In the genomic region with DNA sequence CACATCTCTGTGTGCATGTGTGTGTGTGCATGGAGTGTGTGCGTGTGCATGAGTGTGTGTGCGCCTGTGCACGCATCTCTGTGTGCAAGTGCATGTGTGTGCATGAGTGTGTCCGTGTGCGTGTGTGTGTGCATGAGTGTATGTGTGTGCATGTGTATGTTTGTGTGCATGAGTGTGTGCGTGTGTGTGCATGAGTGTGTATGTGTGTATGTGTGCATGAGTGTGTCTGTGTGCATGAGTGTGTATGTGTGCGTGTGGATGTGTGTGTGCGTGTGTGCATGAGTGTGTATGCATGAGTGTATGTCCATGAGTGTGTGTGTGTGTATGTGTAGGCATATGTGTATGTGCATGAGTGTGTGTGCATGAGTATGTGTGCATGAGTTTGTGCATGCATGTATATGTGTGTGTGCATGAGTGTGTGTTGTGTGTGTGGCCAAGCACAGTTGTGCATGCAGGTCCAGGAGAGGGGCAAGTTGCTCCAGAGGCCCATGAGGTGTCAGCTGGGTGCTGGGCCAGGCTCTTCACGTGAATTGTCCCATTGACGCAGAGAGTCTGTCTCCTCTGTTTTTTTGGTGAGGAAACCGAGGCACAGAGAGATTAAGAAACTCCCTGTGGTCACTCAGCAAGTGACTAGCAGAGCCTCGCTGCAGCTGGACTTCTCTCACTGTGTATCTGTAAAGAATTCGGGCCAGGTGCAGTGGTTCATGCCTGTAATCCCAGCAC, we compare ENCODE assay signal across 15 cellular contexts.
"Had no signal": no experiment of that assay in that cellular context is flagged by ENCODE, and none has a peak within 500 bp of the region (broad histone marks: within the 10 kb centered on the region; RNA-seq: fewer than 3 reads in every experiment).

No MANE protein-coding gene starts in this region.

- H3K4me1 ChIP-seq: left ventricle myocardium inferior, right lobe of liver, suprapubic skin had no signal

- ATAC-seq: naive thymus-derived CD8-positive, alpha-beta T cell; right lobe of liver had no signal

- H3K36me3 Mint-ChIP-seq: naive thymus-derived CD8-positive, alpha-beta T cell had no signal

- H2AFZ ChIP-seq: hepatocyte had no signal

- H3K79me2 ChIP-seq: hepatocyte had no signal

- FAIRE-seq: astrocyte, colon, keratinocyte had no signal

- H3K27me3 Mint-ChIP-seq: naive thymus-derived CD8-positive, alpha-beta T cell; stimulated activated naive CD8-positive, alpha-beta T cell treated with anti-CD3 and anti-CD28 coated beads, Interleukin-15, Interleukin-2, amounts not matched to agents 100 ng/mL and 50 ng/mL, for 24 hours had no signal

- H3K4me3 ChIP-seq: esophagus muscularis mucosa, hepatocyte, left ventricle myocardium inferior, right lobe of liver, smooth muscle cell, suprapubic skin had no signal

- H3K27ac ChIP-seq: esophagus muscularis mucosa, hepatocyte, left ventricle myocardium inferior, right lobe of liver, suprapubic skin had no signal

- H3K9me3 Mint-ChIP-seq: naive thymus-derived CD8-positive, alpha-beta T cell; stimulated activated naive CD8-positive, alpha-beta T cell treated with anti-CD3 and anti-CD28 coated beads, Interleukin-15, Interleukin-2, amounts not matched to agents 100 ng/mL and 50 ng/mL, for 24 hours; T-helper 1 cell treated with Interleukin-12 subunit alpha and Interleukin-12 subunit beta and Interleukin-4 antibody, amounts not matched to agents 30 μg/mL and 1 μg/mL, for 36 hours had no signal

- DNase-seq: activated CD4-positive, alpha-beta T cell treated with anti-CD3 and anti-CD28 coated beads, Interleukin-2, amount 50 U/mL, for 1 hour; activated naive CD4-positive, alpha-beta T cell treated with anti-CD3 and anti-CD28 coated beads, Interleukin-2, amount 50 U/mL, for 16 hours; activated T-cell treated with anti-CD3 and anti-CD28 coated beads for 4 hours; left ventricle myocardium inferior; naive thymus-derived CD8-positive, alpha-beta T cell had no signal

- H3K27ac Mint-ChIP-seq: stimulated activated naive CD8-positive, alpha-beta T cell treated with anti-CD3 and anti-CD28 coated beads, Interleukin-15, Interleukin-2, amounts not matched to agents 100 ng/mL and 50 ng/mL, for 24 hours; T-helper 1 cell treated with Interleukin-12 subunit alpha and Interleukin-12 subunit beta and Interleukin-4 antibody, amounts not matched to agents 30 μg/mL and 1 μg/mL, for 36 hours had no signal

- H3K36me3 ChIP-seq: esophagus muscularis mucosa, left ventricle myocardium inferior, right lobe of liver, suprapubic skin had no signal

- H3K27me3 ChIP-seq: esophagus muscularis mucosa, hepatocyte, right lobe of liver, suprapubic skin had no signal

- H3K9me3 ChIP-seq: esophagus muscularis mucosa, left ventricle myocardium inferior, right lobe of liver, suprapubic skin had no signal

- H3K4me2 ChIP-seq: hepatocyte, smooth muscle cell had no signal

- H3K4me3 Mint-ChIP-seq: naive thymus-derived CD8-positive, alpha-beta T cell; stimulated activated naive CD8-positive, alpha-beta T cell treated with anti-CD3 and anti-CD28 coated beads, Interleukin-15, Interleukin-2, amounts not matched to agents 100 ng/mL and 50 ng/mL, for 24 hours; T-helper 1 cell treated with Interleukin-12 subunit alpha and Interleukin-12 subunit beta and Interleukin-4 antibody, amounts not matched to agents 30 μg/mL and 1 μg/mL, for 36 hours had no signal
